In the genomic region with DNA sequence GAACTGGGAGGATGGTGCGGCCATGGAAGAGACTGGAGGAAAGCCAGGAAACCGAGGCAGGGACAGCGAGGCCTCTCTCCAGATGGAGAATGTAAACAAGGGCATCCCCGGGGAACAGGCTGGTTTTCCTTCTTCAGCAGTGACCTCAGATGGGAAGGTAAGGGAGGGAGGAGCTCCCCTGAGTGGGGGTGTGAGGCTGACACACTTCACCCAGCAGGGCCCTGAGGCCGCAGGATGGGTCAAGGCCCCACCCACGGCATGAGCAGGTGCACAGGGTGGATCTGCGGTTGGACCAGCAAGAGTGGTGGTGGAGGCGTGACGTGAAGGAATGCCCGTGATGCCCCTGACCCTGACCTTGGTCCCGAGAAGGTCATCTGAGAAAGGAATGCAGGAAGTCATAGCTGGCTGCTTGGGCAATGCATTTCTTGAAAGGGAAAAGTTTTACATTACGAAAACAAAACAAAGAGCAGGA, we compare ENCODE assay signal across 1 cellular context.
TF ChIP-seq lines count a peak whose summit lies in the region.

No MANE protein-coding gene starts in this region.

TF ChIP-seq in GM23338, 12 proteins besides CTCF, POLR2A, EP300 and RAD21 (continued from another document):
- TF ChIP-seq ETS1 (IDR thresholded peaks at IDR 0.05) = no peak
- no peak for TF ChIP-seq CREB1 (CRISPR knock-in tag; IDR thresholded peaks at IDR 0.05; ENCODE audit: low read depth)
- TF ChIP-seq JUNB (IDR thresholded peaks at IDR 0.05; ENCODE audit: unreplicated experiment) = no peak
- TF ChIP-seq NANOG (IDR thresholded peaks at IDR 0.05; ENCODE audit: borderline replicate concordance) = no peak
- no peak for TF ChIP-seq POLR2AphosphoS5 (IDR thresholded peaks at IDR 0.05; ENCODE audit: low read depth)
- TF ChIP-seq EZH2 (IDR thresholded peaks at IDR 0.05; ENCODE audit: low read depth, unreplicated experiment) = no peak
- TF ChIP-seq EZH2phosphoT487 (IDR thresholded peaks at IDR 0.05; ENCODE audit: unreplicated experiment) = no peak
